1 cellular context compared by ENCODE assay signal in the genomic region with DNA sequence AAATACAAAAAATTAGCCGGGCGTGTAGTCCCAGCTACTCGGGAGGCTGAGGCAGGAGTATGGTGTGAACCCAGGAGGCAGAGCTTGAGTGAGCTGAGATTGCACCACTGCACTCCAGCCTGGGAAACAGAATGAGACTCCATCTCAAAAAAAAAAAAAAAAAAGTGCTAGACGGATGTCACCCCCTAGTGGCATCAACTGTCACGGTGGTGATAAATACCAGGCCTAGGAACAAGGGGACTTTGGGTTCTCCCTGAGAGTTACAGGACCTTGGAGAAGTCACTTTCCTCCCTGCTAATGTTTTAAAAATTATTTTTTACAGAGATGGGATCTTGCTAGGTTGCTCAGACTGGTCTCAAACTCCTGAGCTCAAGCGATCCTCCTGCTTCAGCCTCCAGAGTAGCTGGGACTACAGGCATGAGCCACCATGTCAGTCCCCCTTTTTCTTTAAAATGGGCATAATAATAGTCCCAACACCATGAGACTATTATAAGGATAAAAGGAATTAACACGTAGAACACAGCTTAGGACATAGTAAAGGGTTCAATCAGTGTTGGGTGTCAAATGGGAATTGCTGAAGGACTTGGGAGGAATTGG.
TF ChIP-seq lines count a peak whose summit lies in the region.

No MANE protein-coding gene starts in this region.

TF ChIP-seq in HepG2, 621 proteins besides CTCF, POLR2A, EP300 and RAD21:
- TF ChIP-seq ZNF232 (CRISPR knock-in tag; IDR thresholded peaks at IDR 0.05; ENCODE audit: borderline replicate concordance) = no peak
- no peak for TF ChIP-seq BORCS8-MEF2B (CRISPR knock-in tag; IDR thresholded peaks at IDR 0.05)
- no peak for TF ChIP-seq ZNF605 (CRISPR knock-in tag; IDR thresholded peaks at IDR 0.05)
- TF ChIP-seq MAFF (IDR thresholded peaks at IDR 0.05; ENCODE audit: low read depth, low read length) = no peak
- TF ChIP-seq, protein P1, sequence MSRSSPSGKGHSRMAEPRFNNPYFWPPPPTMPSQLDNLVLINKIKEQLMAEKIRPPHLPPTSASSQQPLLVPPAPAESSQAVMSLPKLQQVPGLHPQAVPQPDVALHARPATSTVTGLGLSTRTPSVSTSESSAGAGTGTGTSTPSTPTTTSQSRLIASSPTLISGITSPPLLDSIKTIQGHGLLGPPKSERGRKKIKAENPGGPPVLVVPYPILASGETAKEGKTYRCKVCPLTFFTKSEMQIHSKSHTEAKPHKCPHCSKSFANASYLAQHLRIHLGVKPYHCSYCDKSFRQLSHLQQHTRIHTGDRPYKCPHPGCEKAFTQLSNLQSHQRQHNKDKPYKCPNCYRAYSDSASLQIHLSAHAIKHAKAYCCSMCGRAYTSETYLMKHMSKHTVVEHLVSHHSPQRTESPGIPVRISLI (CRISPR knock-in tag; IDR thresholded peaks at IDR 0.05; ENCODE audit: borderline replicate concordance) = peak; percentile 93
- TF ChIP-seq ZSCAN25 (CRISPR knock-in tag; IDR thresholded peaks at IDR 0.05) = no peak
- TF ChIP-seq ELF4 (CRISPR knock-in tag; IDR thresholded peaks at IDR 0.05; ENCODE audit: borderline replicate concordance) = no peak
- peak; percentile 23 for TF ChIP-seq TEAD3 (CRISPR knock-in tag; optimal IDR thresholded peaks at IDR 0.05; ENCODE audit: borderline replicate concordance)
- no peak for TF ChIP-seq KMT2B (CRISPR knock-in tag; IDR thresholded peaks at IDR 0.05)
- no peak for TF ChIP-seq SP1 (IDR thresholded peaks at IDR 0.05)
- TF ChIP-seq SP1 (CRISPR knock-in tag; IDR thresholded peaks at IDR 0.05) = no peak
- no peak for TF ChIP-seq NFKBIZ (CRISPR knock-in tag; IDR thresholded peaks at IDR 0.05)
- no peak for TF ChIP-seq RELA (CRISPR knock-in tag; IDR thresholded peaks at IDR 0.05)
- no peak for TF ChIP-seq ETV5 (CRISPR knock-in tag; IDR thresholded peaks at IDR 0.05; ENCODE audit: borderline replicate concordance)
- TF ChIP-seq, protein P2, sequence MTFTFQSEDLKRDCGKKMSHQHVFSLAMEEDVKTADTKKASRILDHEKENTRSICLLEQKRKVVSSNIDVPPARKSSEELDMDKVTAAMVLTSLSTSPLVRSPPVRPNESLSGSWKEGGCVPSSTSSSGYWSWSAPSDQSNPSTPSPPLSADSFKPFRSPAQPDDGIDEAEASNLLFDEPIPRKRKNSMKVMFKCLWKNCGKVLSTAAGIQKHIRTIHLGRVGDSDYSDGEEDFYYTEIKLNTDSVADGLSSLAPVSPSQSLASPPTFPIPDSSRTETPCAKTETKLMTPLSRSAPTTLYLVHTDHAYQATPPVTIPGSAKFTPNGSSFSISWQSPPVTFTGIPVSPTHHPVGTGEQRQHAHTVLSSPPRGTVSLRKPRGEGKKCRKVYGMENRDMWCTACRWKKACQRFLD (CRISPR knock-in tag; IDR thresholded peaks at IDR 0.05; ENCODE audit: borderline replicate concordance) = no peak
- TF ChIP-seq, protein P3, sequence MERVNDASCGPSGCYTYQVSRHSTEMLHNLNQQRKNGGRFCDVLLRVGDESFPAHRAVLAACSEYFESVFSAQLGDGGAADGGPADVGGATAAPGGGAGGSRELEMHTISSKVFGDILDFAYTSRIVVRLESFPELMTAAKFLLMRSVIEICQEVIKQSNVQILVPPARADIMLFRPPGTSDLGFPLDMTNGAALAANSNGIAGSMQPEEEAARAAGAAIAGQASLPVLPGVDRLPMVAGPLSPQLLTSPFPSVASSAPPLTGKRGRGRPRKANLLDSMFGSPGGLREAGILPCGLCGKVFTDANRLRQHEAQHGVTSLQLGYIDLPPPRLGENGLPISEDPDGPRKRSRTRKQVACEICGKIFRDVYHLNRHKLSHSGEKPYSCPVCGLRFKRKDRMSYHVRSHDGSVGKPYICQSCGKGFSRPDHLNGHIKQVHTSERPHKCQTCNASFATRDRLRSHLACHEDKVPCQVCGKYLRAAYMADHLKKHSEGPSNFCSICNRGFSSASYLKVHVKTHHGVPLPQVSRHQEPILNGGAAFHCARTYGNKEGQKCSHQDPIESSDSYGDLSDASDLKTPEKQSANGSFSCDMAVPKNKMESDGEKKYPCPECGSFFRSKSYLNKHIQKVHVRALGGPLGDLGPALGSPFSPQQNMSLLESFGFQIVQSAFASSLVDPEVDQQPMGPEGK (CRISPR knock-in tag; IDR thresholded peaks at IDR 0.05) = no peak
